In genomic region chr2:14978836-14979235, GRCh38 we compare ENCODE assay signal across 1 cellular context.
TF ChIP-seq lines count a peak whose summit lies in the region.

No MANE protein-coding gene starts in this region.

TF ChIP-seq in WTC11, 78 proteins besides CTCF, POLR2A, EP300 and RAD21 (continued from another document):
- no peak for TF ChIP-seq ZNF532 (CRISPR knock-in tag; IDR thresholded peaks at IDR 0.05; ENCODE audit: borderline replicate concordance)
- no peak for TF ChIP-seq ATF3 (CRISPR knock-in tag; conservative IDR thresholded peaks at IDR 0.05)
- TF ChIP-seq GRHL2 (CRISPR knock-in tag; IDR thresholded peaks at IDR 0.05; ENCODE audit: insufficient replicate concordance, severe bottlenecking) = no peak
- no peak for TF ChIP-seq ZNF416 (CRISPR knock-in tag; IDR thresholded peaks at IDR 0.05)
- no peak for TF ChIP-seq ETV6 (CRISPR knock-in tag; IDR thresholded peaks at IDR 0.05)
- no peak for TF ChIP-seq EMX1 (CRISPR knock-in tag; IDR thresholded peaks at IDR 0.05)
